1 cellular context compared by ENCODE assay signal in genomic region chr22:36383110-36383581, GRCh38.
TF ChIP-seq lines count a peak whose summit lies in the region.

No MANE protein-coding gene starts in this region.

TF ChIP-seq in K562, 482 proteins besides CTCF, POLR2A, EP300 and RAD21 (continued from another document):
- TF ChIP-seq ELK3 (CRISPR knock-in tag; IDR thresholded peaks at IDR 0.05) (no peak), ZNF124 (CRISPR knock-in tag; IDR thresholded peaks at IDR 0.05) (no peak), MLLT1 (IDR thresholded peaks at IDR 0.05) (peak in 1 of 2 experiments; percentile 75; a peak in 1 of 4 replicates), E2F6 (IDR thresholded peaks at IDR 0.05; ENCODE audit: borderline replicate concordance in 1 of 2, extremely low read depth in 1 of 2, insufficient read depth in 1 of 2, insufficient read length in 1 of 2, low read depth in 1 of 2, low read length in 1 of 2, poor library complexity in 1 of 2, severe bottlenecking in 1 of 2) (no peak), NR2C2 (CRISPR knock-in tag; IDR thresholded peaks at IDR 0.05) (no peak), NR2C2 (tag; IDR thresholded peaks at IDR 0.05) (peak; percentile 28; the same call in 1 of the 2 replicates), BACH1 (tag; IDR thresholded peaks at IDR 0.05) (0 out of 2 replicates have a peak, but pooled peaks have one; percentile 59), RUNX1 (IDR thresholded peaks at IDR 0.05; ENCODE audit: low read depth) (no peak), SNIP1 (IDR thresholded peaks at IDR 0.05; ENCODE audit: low read depth) (no peak), CBX5 (IDR thresholded peaks at IDR 0.05; ENCODE audit: borderline replicate concordance, low read depth) (no peak), CBFA2T3 (IDR thresholded peaks at IDR 0.05) (peak; percentile 65), TFAP4 (CRISPR knock-in tag; IDR thresholded peaks at IDR 0.05; ENCODE audit: borderline replicate concordance) (peak; percentile 85), JUND (IDR thresholded peaks at IDR 0.05; ENCODE audit: borderline replicate concordance, low read depth, low read length) (no peak), JUND (tag; IDR thresholded peaks at IDR 0.05; ENCODE audit: borderline replicate concordance, low read depth, low read length) (peak; percentile 16; the same call in 1 of the 3 replicates), CTBP1 (IDR thresholded peaks at IDR 0.05; ENCODE audit: borderline replicate concordance) (peak; percentile 81), ZHX1 (conservative IDR thresholded peaks at IDR 0.05; ENCODE audit: low read length) (no peak), COPS2 (conservative IDR thresholded peaks at IDR 0.05) (no peak), HIVEP1 (CRISPR knock-in tag; IDR thresholded peaks at IDR 0.05) (no peak), SREBF2 (CRISPR knock-in tag; IDR thresholded peaks at IDR 0.05) (no peak), SMAD4 (CRISPR knock-in tag; conservative IDR thresholded peaks at IDR 0.05) (0 out of 2 replicates have a peak, but pooled peaks have one; percentile 44), CREB1 (IDR thresholded peaks at IDR 0.05) (no peak), CREB1 (CRISPR knock-in tag; IDR thresholded peaks at IDR 0.05) (no peak), ESRRA (IDR thresholded peaks at IDR 0.05; ENCODE audit: borderline replicate concordance, low read depth) (peak; percentile 88; the same call in 1 of the 2 replicates), MNT (conservative IDR thresholded peaks at IDR 0.05) (peak in 1 of 2 experiments; percentile 59; a peak in 2 of 4 replicates), CHCHD3 (CRISPR knock-in tag; IDR thresholded peaks at IDR 0.05) (no peak), TBL1XR1 (IDR thresholded peaks at IDR 0.05; ENCODE audit: low read length in 2 of 2) (peak in 1 of 2 experiments; percentile 50; a peak in 1 of 4 replicates), KDM5B (IDR thresholded peaks at IDR 0.05; ENCODE audit: insufficient replicate concordance, low read depth, low read length) (no peak), NFE2 (IDR thresholded peaks at IDR 0.05; ENCODE audit: low read depth) (peak; percentile 55)
TF ChIP-seq in K562: peak in this region for 30.
